23 cellular contexts compared by ENCODE assay signal in genomic region chr3:119829431-119829830, GRCh38. TPM values are rescaled to one million over a fixed set of nuclear protein-coding genes. Genes with fewer than 3 reads are reported as not detected.
"Had no signal": no experiment of that assay in that cellular context is flagged by ENCODE, and none has a peak within 500 bp of the region (broad histone marks: within the 10 kb centered on the region; RNA-seq: fewer than 3 reads in every experiment).

No MANE protein-coding gene starts in this region.

- H3K4me1 ChIP-seq: esophagus squamous epithelium, suprapubic skin, thyroid gland, upper lobe of left lung, uterus had no signal

- H3K27me3 ChIP-seq: esophagus squamous epithelium, heart right ventricle, ovary, suprapubic skin, thyroid gland, upper lobe of left lung, uterus had no signal

- ATAC-seq: heart right ventricle; naive thymus-derived CD4-positive, alpha-beta T cell; right cardiac atrium; stimulated activated effector memory CD8-positive, alpha-beta T cell treated with anti-CD3 and anti-CD28 coated beads, Interleukin-12 subunit alpha, Interleukin-12 subunit beta, amount 100 ng/mL, for 72 hours; stimulated activated naive CD8-positive, alpha-beta T cell treated with anti-CD3 and anti-CD28 coated beads, Interleukin-15, Interleukin-2, amounts not matched to agents 100 U/mL and 50 U/mL, for 24 hours had no signal

- H3K27ac ChIP-seq: epithelial cell of prostate, esophagus squamous epithelium, heart right ventricle, ovary, suprapubic skin, thyroid gland, upper lobe of left lung, uterus had no signal

- H3K9me3 ChIP-seq: esophagus squamous epithelium, heart right ventricle, ovary, suprapubic skin, thyroid gland, upper lobe of left lung, uterus had no signal

- H3K4me3 ChIP-seq: esophagus squamous epithelium, heart right ventricle, ovary, suprapubic skin, thyroid gland, upper lobe of left lung, uterus had no signal

- H3K36me3 ChIP-seq: ovary, thyroid gland, uterus had no signal

- DNase-seq: effector memory CD4-positive, alpha-beta T cell; esophagus squamous epithelium; foreskin melanocyte; heart right ventricle; hypothalamus; kidney glomerular epithelial cell; mammary epithelial cell; naive thymus-derived CD4-positive, alpha-beta T cell; nephron progenitor cell; ovary; right cardiac atrium; small intestine; stimulated activated CD4-positive, alpha-beta T cell treated with anti-CD3 and anti-CD28 coated beads, Interleukin-12 subunit alpha, Interleukin-12 subunit beta, amount 100 ng/mL, for 4 hours; stimulated activated CD8-positive, alpha-beta memory T cell treated with anti-CD3 and anti-CD28 coated beads, Interleukin-4, amount 100 ng/mL, for 48 hours; stimulated activated naive CD8-positive, alpha-beta T cell treated with anti-CD3 and anti-CD28 coated beads, Interleukin-15, Interleukin-2, amounts not matched to agents 100 U/mL and 50 U/mL, for 24 hours; thyroid gland; upper lobe of left lung; uterus had no signal

RNA-seq across cellular contexts. Expression of gene NR1I2, which starts 47.5 kb away (rescaled TPM):
- total RNA-seq: esophagus squamous epithelium, glomerular endothelial cell, mammary epithelial cell, mononuclear cell, suprapubic skin had no signal
- polyA plus RNA-seq: mammary epithelial cell had no signal
